ENCODE assay signal across 8 cellular contexts in genomic region chr2:156400704-156401678, GRCh38. TPM values are rescaled to one million over a fixed set of nuclear protein-coding genes. Genes with fewer than 3 reads are reported as not detected.
DNase-seq lines count a peak whose midpoint lies in the region; ATAC-seq and TF ChIP-seq lines count a peak whose summit lies in the region.

No MANE protein-coding gene starts in this region.

- intact Hi-C loops in left cardiac atrium (cut with DNase I): loop anchor here (2.0 to 5.0 kb wide), 4 partner anchors 36 to 66 kb away; partner anchors contain the start of gene GPD2 (in 1 of the 2)
- intact Hi-C loops in posterior cingulate gyrus (cut with DNase I): loop anchor here (2.0 kb wide), 2 partner anchors 58 to 66 kb away; no protein-coding TSS in a partner anchor
- intact Hi-C loops in transverse colon (cut with DNase I; ENCODE audit: low total_unique reads): loop anchor here (2.0 kb wide), 1 partner anchor 66 kb away; no protein-coding TSS in a partner anchor

- H3K36me3 ChIP-seq in transverse colon: no peaks in the 10 kb centered on the region

- no peaks in the 10 kb centered on the region for H3K27me3 ChIP-seq in transverse colon

- no peak for TF ChIP-seq EP300 in transverse colon (IDR thresholded peaks at IDR 0.05; ENCODE audit: low read depth)

- H3K4me3 ChIP-seq in GM12865 (ENCODE audit: low read depth, low read length): peak overlapping the region; percentile 79
- H3K4me3 ChIP-seq in transverse colon: peak overlapping the region; percentile 31 to 76 (median 63)

- DNase-seq in GM12865 (ENCODE audit: low read depth): peak; percentile 88
- DNase-seq in NCI-H1436 treated with DMSO at 0.1 percent for 48 hours (lab: John Stamatoyannopoulos, UW): peak; percentile 28
- peak; percentile 46 to 81 (median 68) for DNase-seq in T-helper 1 cell
- DNase-seq in amniotic stem cell (lab: John Stamatoyannopoulos, UW): peak; percentile 50
- peak; percentile 66 for DNase-seq in left cardiac atrium
- DNase-seq in posterior cingulate gyrus: peak; percentile 45 to 95 (median 69)
- DNase-seq in transverse colon: peak; percentile 77

- peaks cover 4 to 21% (median 13%) of the 10 kb centered on the region in 4 donors for H3K4me1 ChIP-seq in transverse colon

- in situ Hi-C loops in transverse colon (cut with MboI; ENCODE audit: low pct_ligation_motif_present in 1 of 4, low pct_unique_long_range_greater_than_20kb in 1 of 4, low sequenced_read_pairs in 3 of 4): loop anchor here in 1 of 4 donors (25.0 kb wide), 1 partner anchor 486 kb away; no protein-coding TSS in a partner anchor

- TF ChIP-seq POLR2A in transverse colon (IDR thresholded peaks at IDR 0.05): no peak

- peak; percentile 69 for ATAC-seq in HG02852 (IDR thresholded peaks at IDR 0.05; ENCODE audit: unreplicated experiment)
- ATAC-seq in left cardiac atrium: peak; percentile 91 to 94

- 1% methylated on average over 19 of the region's 19 CpGs for WGBS in transverse colon (ENCODE audit: low coverage in 1 of 2), 2 donors

- peak overlapping the region; percentile 90 to 95 (median 92) for H3K27ac ChIP-seq in transverse colon

- no peak for TF ChIP-seq CTCF in GM12865 (IDR thresholded peaks at IDR 0.05; ENCODE audit: insufficient read depth, low read depth, low read length, missing control alignments)
- TF ChIP-seq CTCF in transverse colon (IDR thresholded peaks at IDR 0.05): no peak

- no peaks in the 10 kb centered on the region for H3K9me3 ChIP-seq in transverse colon

RNA-seq across cellular contexts. Expression of gene GPD2, which starts 35.2 kb away (rescaled TPM):
- total RNA-seq in left cardiac atrium (10 to 100 TPM; 15.7 to 19.8 TPM), transverse colon (100 to 1,000 TPM in 2 of 4 donors, 10 to 100 TPM in 2; 65.5 to 161 (median 98.6) TPM)

Comparison
In these comparisons a context has a peak if more than half of its experiments do, and no peak if none do; other contexts are left out.
1. Peak in every context shown above with its lines: DNase-seq, ATAC-seq, H3K4me3 ChIP-seq and H3K27ac ChIP-seq.
2. DNase-seq: peak in every context shown above with its lines; median percentile 88 in GM12865; 77 in transverse colon; 69 in posterior cingulate gyrus; 68 in T-helper 1 cell; 66 in left cardiac atrium; 50 in amniotic stem cell; 28 in NCI-H1436 treated with DMSO at 0.1 percent for 48 hours.